9 cellular contexts compared by ENCODE assay signal in the genomic region with DNA sequence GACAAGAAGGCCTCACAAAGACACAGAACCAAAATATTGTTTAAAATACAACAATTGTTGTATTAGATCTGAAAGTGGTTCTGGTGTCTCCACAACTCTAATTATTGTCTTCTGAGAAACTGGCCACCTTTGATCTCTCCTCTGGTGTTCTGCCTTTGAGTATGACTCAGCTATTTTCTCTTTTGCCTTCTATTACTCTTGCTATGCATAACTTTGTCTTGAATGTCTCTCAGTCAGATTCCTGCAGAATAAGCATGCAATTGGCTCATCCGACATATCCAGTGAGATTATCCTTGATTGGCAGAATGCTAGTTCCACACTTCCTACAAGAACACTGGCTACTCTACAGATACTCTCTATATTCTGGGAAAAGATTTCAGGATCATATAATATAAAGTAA. TPM values are rescaled to one million over a fixed set of nuclear protein-coding genes. Genes with fewer than 3 reads are reported as not detected.
DNase-seq lines count a peak whose midpoint lies in the region; ATAC-seq, FAIRE-seq and TF ChIP-seq lines count a peak whose summit lies in the region.
"Had no signal": no experiment of that assay in that cellular context is flagged by ENCODE, and none has a peak within 500 bp of the region (broad histone marks: within the 10 kb centered on the region; RNA-seq: fewer than 3 reads in every experiment).

No MANE protein-coding gene starts in this region.

- TF ChIP-seq POLR2A in NB4 (IDR thresholded peaks at IDR 0.05; ENCODE audit: extremely low read depth, insufficient read length) = no peak
- no peak for TF ChIP-seq POLR2A in GM12891 (IDR thresholded peaks at IDR 0.05; ENCODE audit: low read depth, low read length)

- peak; percentile 88 for ATAC-seq in GM21529 (IDR thresholded peaks at IDR 0.05; ENCODE audit: unreplicated experiment)
- no peak for ATAC-seq in lower lobe of right lung

- intact Hi-C loops in lower lobe of right lung (cut with DNase I) = no loop called here

- DNase-seq in AG09309 (ENCODE audit: low read depth) (peak; percentile 52), NB4 (ENCODE audit: low read depth) (peak; percentile 48), fibroblast of the conjunctiva (ENCODE audit: low read depth) (peak; percentile 75), GM12891 (ENCODE audit: insufficient read length, low spot score) (no peak), lower lobe of right lung (no peak), nucleus accumbens (lab: John Stamatoyannopoulos, UW) (no peak), amygdala (lab: John Stamatoyannopoulos, UW) (no peak)
- DNase-seq: activated B cell treated with CpG ODN at 0.5 μM for 24 hours had no signal

- peaks cover 4% of the 10 kb centered on the region for H3K4me1 ChIP-seq in lower lobe of right lung

- no peak overlapping the region for H3K27ac ChIP-seq in lower lobe of right lung

- no peaks in the 10 kb centered on the region for H3K27me3 ChIP-seq in lower lobe of right lung (ENCODE audit: low read depth)

- TF ChIP-seq CTCF in AG09309 (IDR thresholded peaks at IDR 0.05; ENCODE audit: control insufficient read depth, insufficient read depth, low read depth, low read length, missing control alignments) (no peak), NB4 (IDR thresholded peaks at IDR 0.05; ENCODE audit: low read depth, low read length) (no peak), lower lobe of right lung (IDR thresholded peaks at IDR 0.05) (no peak)

- no peaks in the 10 kb centered on the region for H3K36me3 ChIP-seq in lower lobe of right lung

- FAIRE-seq in GM12891 (lab: Jason Lieb, UNC) = no peak

- no peaks in the 10 kb centered on the region for H3K9me3 ChIP-seq in lower lobe of right lung

- no peak overlapping the region for H3K4me3 ChIP-seq in AG09309 (ENCODE audit: control insufficient read depth, low read depth, low read length)
- H3K4me3 ChIP-seq in NB4 (ENCODE audit: low read depth, low read length) = no peak overlapping the region
- H3K4me3 ChIP-seq in lower lobe of right lung = no peak overlapping the region

TF ChIP-seq in GM12891, 5 proteins besides CTCF, POLR2A, EP300 and RAD21:
- TF ChIP-seq TAF1 (IDR thresholded peaks at IDR 0.05; ENCODE audit: low read depth, low read length) (no peak), PAX5 (IDR thresholded peaks at IDR 0.05; ENCODE audit: insufficient read depth, low read length, severe bottlenecking) (no peak), POU2F2 (IDR thresholded peaks at IDR 0.05; ENCODE audit: low read depth, low read length) (no peak), SPI1 (IDR thresholded peaks at IDR 0.05; ENCODE audit: low read depth, low read length) (no peak), POLR2AphosphoS5 (IDR thresholded peaks at IDR 0.05; ENCODE audit: low read depth, low read length) (no peak)

RNA-seq across cellular contexts. Expression of a gene that starts 14.3 kb away (rescaled TPM):
- 2.2 TPM for polyA plus RNA-seq in GM12891 (2012; ENCODE audit: low read depth, missing spikeins)
- total RNA-seq in lower lobe of right lung = 10.6 TPM

Comparison
In these comparisons a context has a peak if more than half of its experiments do, and no peak if none do; other contexts are left out.
1. DNase-seq: peak in AG09309 (single experiment), NB4 (single experiment) and fibroblast of the conjunctiva (single experiment); none in GM12891 (single experiment), lower lobe of right lung (single experiment), nucleus accumbens (0 of 56) and amygdala (0 of 56).